ENCODE assay signal across 11 cellular contexts in genomic region chr11:76835928-76836612, GRCh38. TPM values are rescaled to one million over a fixed set of nuclear protein-coding genes. Genes with fewer than 3 reads are reported as not detected.
A peak's percentile ranks its signal among the peaks of the same experiment; 100 is the strongest.
DNase-seq lines count a peak whose midpoint lies in the region; ATAC-seq, FAIRE-seq and TF ChIP-seq lines count a peak whose summit lies in the region.
"Had no signal": no experiment of that assay in that cellular context is flagged by ENCODE, and none has a peak within 500 bp of the region (broad histone marks: within the 10 kb centered on the region; RNA-seq: fewer than 3 reads in every experiment).

No MANE protein-coding gene starts in this region.

- TF ChIP-seq CTCF in LNCaP clone FGC (IDR thresholded peaks at IDR 0.05; ENCODE audit: control insufficient read depth, extremely low read depth, insufficient read depth) (no peak), VCaP (conservative IDR thresholded peaks at IDR 0.05) (no peak), keratinocyte (optimal IDR thresholded peaks at IDR 0.05 in 1 of 3, IDR thresholded peaks at IDR 0.05 in 1 of 3, conservative IDR thresholded peaks at IDR 0.05 in 1 of 3; ENCODE audit: extremely low read depth in 1 of 3, insufficient read depth in 2 of 3, low read length in 3 of 3) (no peak), nephron progenitor cell (IDR thresholded peaks at IDR 0.05) (no peak), MM.1S (IDR thresholded peaks at IDR 0.05; ENCODE audit: low read length) (no peak)

- H3K9me3 ChIP-seq in keratinocyte (ENCODE audit: control insufficient read depth, low read depth, low read length) (no peaks in the 10 kb centered on the region), MM.1S (replicated peaks; ENCODE audit: insufficient read depth, low read length) (no peaks in the 10 kb centered on the region)

- H3K4me1 ChIP-seq in keratinocyte (ENCODE audit: control insufficient read depth, extremely low read depth, insufficient read depth, low read length) (peaks cover 12% of the 10 kb centered on the region), MM.1S (ENCODE audit: low read length) (no peaks in the 10 kb centered on the region)

- H3K9ac ChIP-seq in keratinocyte (ENCODE audit: control insufficient read depth, extremely low read depth, insufficient read depth, low read length): no peak overlapping the region
- H3K9ac ChIP-seq in MM.1S (ENCODE audit: low read length): no peak overlapping the region

- no peaks in the 10 kb centered on the region for H3K9me1 ChIP-seq in keratinocyte (ENCODE audit: control insufficient read depth, extremely low read depth, insufficient read depth, low read length)

- H3K79me2 ChIP-seq in keratinocyte (ENCODE audit: control insufficient read depth, insufficient read depth, low read length) (no peaks in the 10 kb centered on the region), MM.1S (ENCODE audit: low read length) (no peaks in the 10 kb centered on the region)

- H3K4me3 Mint-ChIP-seq in nephron progenitor cell: no peak overlapping the region

- peak; percentile 89 for DNase-seq in AG08395 (ENCODE audit: low spot score)
- DNase-seq in LNCaP clone FGC (ENCODE audit: low read depth): peak; percentile 99
- no peak for DNase-seq in keratinocyte (ENCODE audit: low read depth, low spot score)
- DNase-seq in GM19239 (ENCODE audit: insufficient read length, low spot score): no peak
- DNase-seq in nephron progenitor cell: no peak
- DNase-seq in MM.1S: no peak
- DNase-seq: brain microvascular endothelial cell, T-helper 9 cell had no signal

- H4K20me1 ChIP-seq in keratinocyte (ENCODE audit: control insufficient read depth, extremely low read depth, insufficient read depth, low read length) (no peaks in the 10 kb centered on the region), MM.1S (ENCODE audit: insufficient read depth, low read length) (no peaks in the 10 kb centered on the region)

- no peak overlapping the region for H3K4me3 ChIP-seq in LNCaP clone FGC (ENCODE audit: low read depth, low read length)
- H3K4me3 ChIP-seq in keratinocyte (ENCODE audit: control insufficient read depth in 2 of 3, extremely low read depth in 1 of 3, insufficient read depth in 2 of 3, low read depth in 1 of 3, low read length in 3 of 3): no peak overlapping the region
- H3K4me3 ChIP-seq in MM.1S (ENCODE audit: low read length): no peak overlapping the region

- H3K27me3 ChIP-seq in keratinocyte (ENCODE audit: control insufficient read depth, extremely low read depth, insufficient read depth, low read length): no peaks in the 10 kb centered on the region
- no peaks in the 10 kb centered on the region for H3K27me3 ChIP-seq in MM.1S (replicated peaks; ENCODE audit: insufficient read depth, low read length)
- H3K27me3 ChIP-seq: brain microvascular endothelial cell had no signal

- ATAC-seq in GM19023 (IDR thresholded peaks at IDR 0.05; ENCODE audit: unreplicated experiment): no peak

- H3K27me3 Mint-ChIP-seq in nephron progenitor cell (ENCODE audit: low read depth, poor library complexity): peaks cover 9% of the 10 kb centered on the region

- no peaks in the 10 kb centered on the region for H3K36me3 Mint-ChIP-seq in nephron progenitor cell (ENCODE audit: low read depth)

- no peaks in the 10 kb centered on the region for H3K9me2 ChIP-seq in MM.1S (replicated peaks; ENCODE audit: insufficient read depth, low read length)

- H3K4me2 ChIP-seq in keratinocyte (ENCODE audit: control insufficient read depth, extremely low read depth, insufficient read depth, low read depth, low read length) (no peak overlapping the region), MM.1S (ENCODE audit: low read depth, low read length) (no peak overlapping the region)

- peak overlapping the region; percentile 11 for H2AFZ ChIP-seq in keratinocyte (ENCODE audit: control insufficient read depth, low read length)
- no peak overlapping the region for H2AFZ ChIP-seq in MM.1S (ENCODE audit: low read length)

- H3K4me1 Mint-ChIP-seq in nephron progenitor cell: peaks cover 18% of the 10 kb centered on the region

- H3K36me3 ChIP-seq in keratinocyte (ENCODE audit: control insufficient read depth in 2 of 2, extremely low read depth in 1 of 2, insufficient read depth in 2 of 2, low read length in 2 of 2) (no peaks in the 10 kb centered on the region), MM.1S (replicated peaks; ENCODE audit: insufficient read depth, low read length) (no peaks in the 10 kb centered on the region)
- H3K36me3 ChIP-seq: brain microvascular endothelial cell had no signal

- FAIRE-seq in keratinocyte (lab: Jason Lieb, UNC) (no peak), GM19239 (lab: Jason Lieb, UNC) (no peak)
- FAIRE-seq: HTR-8/SVneo had no signal

- dilution Hi-C loops in keratinocyte (cut with MboI; ENCODE audit: extremely low pct_ligation_motif_present, low sequenced_read_pairs): no loop called here

- H3K27ac ChIP-seq in VCaP: peak overlapping the region; percentile 87
- no peak overlapping the region for H3K27ac ChIP-seq in keratinocyte (ENCODE audit: control insufficient read depth, insufficient read depth, low read length)
- no peak overlapping the region for H3K27ac ChIP-seq in MM.1S (ENCODE audit: low read length)
- H3K27ac ChIP-seq: brain microvascular endothelial cell had no signal

- H3F3A ChIP-seq in MM.1S (ENCODE audit: insufficient read depth, low read length): no peaks in the 10 kb centered on the region

- no peak overlapping the region for H3K27ac Mint-ChIP-seq in nephron progenitor cell

- H3K9me3 Mint-ChIP-seq in nephron progenitor cell: no peaks in the 10 kb centered on the region

RNA-seq across cellular contexts. Expression of gene ACER3, which starts 24.6 kb away (rescaled TPM):
- polyA plus RNA-seq in keratinocyte: 25.5 to 55.0 TPM (median 36.1 TPM) in 3 replicates
- polyA plus RNA-seq in keratinocyte (2011; ENCODE audit: low read depth): 5.1 TPM
- polyA plus RNA-seq in keratinocyte (2011; cell fraction: cytosol; rRNA removed): 13.6 and 35.6 TPM in 2 replicates
- 27.4 and 29.5 TPM in 2 replicates for polyA plus RNA-seq in keratinocyte (2011; cell fraction: nucleus; rRNA removed)
- 5.3 and 31.7 TPM in 2 replicates for polyA plus RNA-seq in keratinocyte (2012; ENCODE audit: low replicate concordance)
- polyA minus RNA-seq in keratinocyte: 15.0 to 47.3 TPM (median 33.2 TPM) in 3 replicates
- polyA minus RNA-seq in keratinocyte (2011; cell fraction: cytosol; rRNA and poly(A)+ RNA removed): 20.7 TPM
- polyA minus RNA-seq in keratinocyte (2011; cell fraction: nucleus; rRNA and poly(A)+ RNA removed): 26.4 and 50.2 TPM in 2 replicates

RNA-seq across cellular contexts. Expression of gene TSKU, which starts 52.9 kb away (rescaled TPM):
- polyA plus RNA-seq in keratinocyte: 22.8 to 36.1 TPM (median 35.8 TPM) in 3 replicates
- polyA plus RNA-seq in keratinocyte (2011; ENCODE audit: low read depth): 3.6 TPM
- polyA plus RNA-seq in keratinocyte (2011; cell fraction: cytosol; rRNA removed): 23.3 and 32.4 TPM in 2 replicates
- 46.7 and 64.8 TPM in 2 replicates for polyA plus RNA-seq in keratinocyte (2011; cell fraction: nucleus; rRNA removed)
- 24.0 and 42.3 TPM in 2 replicates for polyA plus RNA-seq in keratinocyte (2012; ENCODE audit: low replicate concordance)
- polyA minus RNA-seq in keratinocyte: 27.5 to 79.8 TPM (median 38.8 TPM) in 3 replicates
- polyA minus RNA-seq in keratinocyte (2011; cell fraction: cytosol; rRNA and poly(A)+ RNA removed): 58.9 TPM
- 52.7 and 54.9 TPM in 2 replicates for polyA minus RNA-seq in keratinocyte (2011; cell fraction: nucleus; rRNA and poly(A)+ RNA removed)

Comparison
In these comparisons a context has a peak if more than half of its experiments do, and no peak if none do; other contexts are left out.
1. DNase-seq: peak in AG08395 (single experiment) and LNCaP clone FGC (single experiment); none in keratinocyte (single experiment), GM19239 (single experiment), nephron progenitor cell (single experiment) and MM.1S (single experiment).